In genomic region chr13:24921881-24922280, GRCh38 we compare ENCODE assay signal across 8 cellular contexts.
DNase-seq lines count a peak whose midpoint lies in the region; ATAC-seq and TF ChIP-seq lines count a peak whose summit lies in the region.

No MANE protein-coding gene starts in this region.

- H4K20me1 ChIP-seq in smooth muscle cell (ENCODE audit: low read depth): no peaks in the 10 kb centered on the region

- H3K27me3 ChIP-seq in HAP-1 (ENCODE audit: low read depth): no peaks in the 10 kb centered on the region
- no peaks in the 10 kb centered on the region for H3K27me3 ChIP-seq in iPS DF 6.9 (ENCODE audit: control insufficient read depth, insufficient read depth, low read length)
- no peaks in the 10 kb centered on the region for H3K27me3 ChIP-seq in smooth muscle cell (ENCODE audit: low read depth)

- no peaks in the 10 kb centered on the region for H3F3A ChIP-seq in smooth muscle cell (ENCODE audit: low read depth)

- H3K36me3 ChIP-seq in HAP-1 (replicated peaks) (no peaks in the 10 kb centered on the region), iPS DF 6.9 (ENCODE audit: control insufficient read depth, insufficient read depth, low read length) (no peaks in the 10 kb centered on the region), smooth muscle cell (ENCODE audit: low read depth) (no peaks in the 10 kb centered on the region)

- H3K9me3 ChIP-seq in HAP-1 (no peaks in the 10 kb centered on the region), iPS DF 6.9 (ENCODE audit: control insufficient read depth, insufficient read depth, low read length) (no peaks in the 10 kb centered on the region), smooth muscle cell (replicated peaks; ENCODE audit: low read depth) (no peaks in the 10 kb centered on the region)

- no CpG with 5 or more reads among the region's 5 CpGs for WGBS in iPS DF 6.9 (ENCODE audit: insufficient coverage, insufficient read length)
- WGBS in smooth muscle cell (ENCODE audit: low lambda C conversion rate): 24% methylated on average over 5 of the region's 5 CpGs

- H3K4me3 ChIP-seq in HAP-1: peak overlapping the region; percentile 93
- peak overlapping the region; percentile 96 for H3K4me3 ChIP-seq in WI38 (ENCODE audit: low read depth, low read length)
- H3K4me3 ChIP-seq in iPS DF 6.9 (ENCODE audit: low read length): peak overlapping the region; percentile 87
- peak overlapping the region; percentile 82 for H3K4me3 ChIP-seq in smooth muscle cell

- ATAC-seq in GM21786 (IDR thresholded peaks at IDR 0.05; ENCODE audit: unreplicated experiment): no peak
- no peak for ATAC-seq in HG03439 (IDR thresholded peaks at IDR 0.05; ENCODE audit: unreplicated experiment)

- TF ChIP-seq CTCF in WI38 (IDR thresholded peaks at IDR 0.05; ENCODE audit: low read depth, low read length) (no peak), smooth muscle cell (IDR thresholded peaks at IDR 0.05; ENCODE audit: borderline replicate concordance, insufficient read depth, poor library complexity, severe bottlenecking) (no peak)

- DNase-seq in HAP-1 (ENCODE audit: low spot score in 2 of 2) (no peak), iPS DF 6.9 (ENCODE audit: low read depth, low spot score) (no peak), smooth muscle cell (lab: John Stamatoyannopoulos, UW; ENCODE audit: unreplicated experiment) (no peak), Kasumi-1 (lab: John Stamatoyannopoulos, UW) (no peak), GF-D8 (lab: John Stamatoyannopoulos, UW) (no peak)

- H3K9ac ChIP-seq in smooth muscle cell (ENCODE audit: low read depth): peak overlapping the region; percentile 89

- H3K27ac ChIP-seq in iPS DF 6.9 (ENCODE audit: low read length): no peak overlapping the region
- H3K27ac ChIP-seq in smooth muscle cell (ENCODE audit: low read depth): peak overlapping the region; percentile 96

- H3K4me1 ChIP-seq in HAP-1 (peaks cover 4% of the 10 kb centered on the region), iPS DF 6.9 (ENCODE audit: control insufficient read depth, insufficient read depth, low read length) (no peaks in the 10 kb centered on the region), smooth muscle cell (ENCODE audit: low read depth) (peaks cover 6% of the 10 kb centered on the region)

- in situ Hi-C loops in HAP-1 (cut with MboI; ENCODE audit: low sequenced_read_pairs): loop anchor here (10.0 kb wide), 1 partner anchor 57 kb away; no protein-coding TSS in a partner anchor

- peak overlapping the region; percentile 82 for H2AFZ ChIP-seq in smooth muscle cell (ENCODE audit: low read depth)

- peak overlapping the region; percentile 96 for H3K4me2 ChIP-seq in smooth muscle cell

- H3K79me2 ChIP-seq in smooth muscle cell (ENCODE audit: low read depth): peaks cover 48% of the 10 kb centered on the region
